In genomic region chr16:30446203-30446595, GRCh38 we compare ENCODE assay signal across 1 cellular context.
TF ChIP-seq lines count a peak whose summit lies in the region.

No MANE protein-coding gene starts in this region.

TF ChIP-seq in HCT116, 20 proteins besides CTCF, POLR2A, EP300 and RAD21 (continued from another document):
- TF ChIP-seq, protein P1, sequence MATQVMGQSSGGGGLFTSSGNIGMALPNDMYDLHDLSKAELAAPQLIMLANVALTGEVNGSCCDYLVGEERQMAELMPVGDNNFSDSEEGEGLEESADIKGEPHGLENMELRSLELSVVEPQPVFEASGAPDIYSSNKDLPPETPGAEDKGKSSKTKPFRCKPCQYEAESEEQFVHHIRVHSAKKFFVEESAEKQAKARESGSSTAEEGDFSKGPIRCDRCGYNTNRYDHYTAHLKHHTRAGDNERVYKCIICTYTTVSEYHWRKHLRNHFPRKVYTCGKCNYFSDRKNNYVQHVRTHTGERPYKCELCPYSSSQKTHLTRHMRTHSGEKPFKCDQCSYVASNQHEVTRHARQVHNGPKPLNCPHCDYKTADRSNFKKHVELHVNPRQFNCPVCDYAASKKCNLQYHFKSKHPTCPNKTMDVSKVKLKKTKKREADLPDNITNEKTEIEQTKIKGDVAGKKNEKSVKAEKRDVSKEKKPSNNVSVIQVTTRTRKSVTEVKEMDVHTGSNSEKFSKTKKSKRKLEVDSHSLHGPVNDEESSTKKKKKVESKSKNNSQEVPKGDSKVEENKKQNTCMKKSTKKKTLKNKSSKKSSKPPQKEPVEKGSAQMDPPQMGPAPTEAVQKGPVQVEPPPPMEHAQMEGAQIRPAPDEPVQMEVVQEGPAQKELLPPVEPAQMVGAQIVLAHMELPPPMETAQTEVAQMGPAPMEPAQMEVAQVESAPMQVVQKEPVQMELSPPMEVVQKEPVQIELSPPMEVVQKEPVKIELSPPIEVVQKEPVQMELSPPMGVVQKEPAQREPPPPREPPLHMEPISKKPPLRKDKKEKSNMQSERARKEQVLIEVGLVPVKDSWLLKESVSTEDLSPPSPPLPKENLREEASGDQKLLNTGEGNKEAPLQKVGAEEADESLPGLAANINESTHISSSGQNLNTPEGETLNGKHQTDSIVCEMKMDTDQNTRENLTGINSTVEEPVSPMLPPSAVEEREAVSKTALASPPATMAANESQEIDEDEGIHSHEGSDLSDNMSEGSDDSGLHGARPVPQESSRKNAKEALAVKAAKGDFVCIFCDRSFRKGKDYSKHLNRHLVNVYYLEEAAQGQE (IDR thresholded peaks at IDR 0.05; ENCODE audit: low read depth) = no peak
